Comparison of ENCODE assay signal across 8 cellular contexts in genomic region chr6:40962241-40962640, GRCh38.
DNase-seq lines count a peak whose midpoint lies in the region; ATAC-seq and TF ChIP-seq lines count a peak whose summit lies in the region.

No MANE protein-coding gene starts in this region.

- no peak overlapping the region for H3K9ac ChIP-seq in DND-41 (ENCODE audit: low read depth, low read length)

- peak; percentile 96 for ATAC-seq in DND-41 (ENCODE audit: insufficient read depth, low read depth)
- ATAC-seq in HG02610 (IDR thresholded peaks at IDR 0.05; ENCODE audit: unreplicated experiment) = peak; percentile 96
- peak; percentile 82 for ATAC-seq in RWPE2 (ENCODE audit: low read depth)
- no peak for ATAC-seq in HG02970 (IDR thresholded peaks at IDR 0.05; ENCODE audit: low FRiP score, unreplicated experiment)
- ATAC-seq in CD4-positive, alpha-beta T cell (ENCODE audit: poor library complexity) = no peak
- no peak for ATAC-seq in GM19324 (IDR thresholded peaks at IDR 0.05; ENCODE audit: low FRiP score, unreplicated experiment)

- no peaks in the 10 kb centered on the region for H4K20me1 ChIP-seq in DND-41 (ENCODE audit: insufficient read depth, low read length)

- H3K27ac ChIP-seq in DND-41 (ENCODE audit: low read length) (peak overlapping the region; percentile 54), RWPE2 (ENCODE audit: poor library complexity, severe bottlenecking) (peak overlapping the region; percentile 89)
- no peak overlapping the region for H3K27ac ChIP-seq in CD4-positive, alpha-beta T cell (ENCODE audit: low read depth, low read length)

- H3K4me3 ChIP-seq in DND-41 (ENCODE audit: low read depth in 1 of 2, low read length in 2 of 2) (no peak overlapping the region), RWPE2 (ENCODE audit: severe bottlenecking) (no peak overlapping the region)

- H3K4me2 ChIP-seq in DND-41 (ENCODE audit: insufficient read depth, low read length) = peak overlapping the region; percentile 5; the same call in 1 of the 2 replicates

- H3K27me3 Mint-ChIP-seq in CD4-positive, alpha-beta T cell = no peaks in the 10 kb centered on the region

- no peak overlapping the region for H3K4me3 Mint-ChIP-seq in CD4-positive, alpha-beta T cell

- H3K27ac Mint-ChIP-seq in CD4-positive, alpha-beta T cell = no peak overlapping the region

- no peaks in the 10 kb centered on the region for H3K79me2 ChIP-seq in DND-41 (ENCODE audit: insufficient read depth, low read length)

- H2AFZ ChIP-seq in DND-41 (ENCODE audit: low read depth, low read length) = no peak overlapping the region

- POLR2A ChIA-PET in CD4-positive, alpha-beta T cell (lab: Charles Lee) = no interaction called here

- H3K27me3 ChIP-seq in DND-41 (ENCODE audit: insufficient read depth, low read length, poor library complexity) (no peaks in the 10 kb centered on the region), RWPE2 (ENCODE audit: insufficient read depth, poor library complexity, severe bottlenecking) (no peaks in the 10 kb centered on the region)
- H3K27me3 ChIP-seq in CD4-positive, alpha-beta T cell (ENCODE audit: control insufficient read depth, insufficient read depth, low read length) = no peaks in the 10 kb centered on the region

- H3K36me3 Mint-ChIP-seq in CD4-positive, alpha-beta T cell (ENCODE audit: low read depth) = no peaks in the 10 kb centered on the region

- CTCF ChIA-PET in CD4-positive, alpha-beta T cell (lab: Charles Lee) = no interaction called here

- no peaks in the 10 kb centered on the region for H3K9me3 Mint-ChIP-seq in CD4-positive, alpha-beta T cell

- intact Hi-C loops in CD4-positive, alpha-beta T cell (cut with DNase I, micrococcal nuclease) = no loop called here

- no peaks in the 10 kb centered on the region for H3K36me3 ChIP-seq in DND-41 (ENCODE audit: insufficient read depth, low read length)
- no peaks in the 10 kb centered on the region for H3K36me3 ChIP-seq in RWPE2 (ENCODE audit: low read depth)

- peak; percentile 68 for DNase-seq in DND-41
- peak; percentile 78 for DNase-seq in RWPE2 (ENCODE audit: low spot score)
- DNase-seq in iPS-NIHi11 (ENCODE audit: low spot score) = peak; percentile 42
- no peak for DNase-seq in activated gamma-delta T cell treated with Interleukin-2 at 50 U/mL for 16 hours
- no peak for DNase-seq in CD4-positive, alpha-beta T cell

- no peaks in the 10 kb centered on the region for H3K4me1 Mint-ChIP-seq in CD4-positive, alpha-beta T cell (ENCODE audit: low read depth)

- TF ChIP-seq CTCF in DND-41 (IDR thresholded peaks at IDR 0.05; ENCODE audit: borderline replicate concordance, extremely low read depth, low read length, poor library complexity, severe bottlenecking) (no peak), RWPE2 (IDR thresholded peaks at IDR 0.05; ENCODE audit: poor library complexity, severe bottlenecking) (no peak)
- TF ChIP-seq CTCF in CD4-positive, alpha-beta T cell (IDR thresholded peaks at IDR 0.05) = no peak

- H3K9me3 ChIP-seq in DND-41 (ENCODE audit: insufficient read depth, low read length, severe bottlenecking) (no peaks in the 10 kb centered on the region), RWPE2 (ENCODE audit: severe bottlenecking) (no peaks in the 10 kb centered on the region)
- no peaks in the 10 kb centered on the region for H3K9me3 ChIP-seq in CD4-positive, alpha-beta T cell (ENCODE audit: control insufficient read depth, low read length)

- peaks cover 23% of the 10 kb centered on the region for H3K4me1 ChIP-seq in DND-41 (ENCODE audit: insufficient read depth, low read length)
- H3K4me1 ChIP-seq in RWPE2 (ENCODE audit: insufficient read depth, poor library complexity, severe bottlenecking) = peaks cover 34% of the 10 kb centered on the region

Comparison
In these comparisons a context has a peak if more than half of its experiments do, and no peak if none do; other contexts are left out.
1. ATAC-seq: peak in DND-41 (single experiment), HG02610 (single experiment) and RWPE2 (single experiment); none in HG02970 (single experiment), CD4-positive, alpha-beta T cell (single experiment) and GM19324 (single experiment).
2. DNase-seq: peak in DND-41 (single experiment), RWPE2 (single experiment) and iPS-NIHi11 (single experiment); none in activated gamma-delta T cell treated with Interleukin-2 at 50 U/mL for 16 hours (single experiment) and CD4-positive, alpha-beta T cell (0 of 10).